17 cellular contexts compared by ENCODE assay signal in genomic region chr1:219805191-219805590, GRCh38.
A peak's percentile ranks its signal among the peaks of the same experiment; 100 is the strongest.
DNase-seq lines count a peak whose midpoint lies in the region; ATAC-seq and TF ChIP-seq lines count a peak whose summit lies in the region.
"Had no signal": no experiment of that assay in that cellular context is flagged by ENCODE, and none has a peak within 500 bp of the region (broad histone marks: within the 10 kb centered on the region; RNA-seq: fewer than 3 reads in every experiment).

No MANE protein-coding gene starts in this region.

- no peak overlapping the region for H3K4me3 ChIP-seq in breast epithelium
- H3K4me3 ChIP-seq: colonic mucosa, skin epidermis, upper lobe of left lung had no signal

- peak; percentile 31 for TF ChIP-seq CTCF in MCF 10A (IDR thresholded peaks at IDR 0.05; ENCODE audit: unreplicated experiment)
- TF ChIP-seq CTCF in breast epithelium (IDR thresholded peaks at IDR 0.05): no peak
- peak; percentile 14 for TF ChIP-seq CTCF in neural crest cell (conservative IDR thresholded peaks at IDR 0.05)

- peaks cover 38% of the 10 kb centered on the region for H3K27me3 Mint-ChIP-seq in MCF 10A (ENCODE audit: insufficient read depth, unreplicated experiment)
- no peaks in the 10 kb centered on the region for H3K27me3 Mint-ChIP-seq in neural crest cell (ENCODE audit: low read depth)

- no peak for TF ChIP-seq POLR2A in breast epithelium (IDR thresholded peaks at IDR 0.05)

- intact Hi-C loops in MCF 10A (cut with micrococcal nuclease) (loop anchor here (5.0 kb wide), 1 partner anchor 743 kb away; no protein-coding TSS in a partner anchor), breast epithelium (cut with DNase I; ENCODE audit: low total_unique reads) (no loop called here)

- H3K9me3 Mint-ChIP-seq in MCF 10A (ENCODE audit: unreplicated experiment) (no peaks in the 10 kb centered on the region), neural crest cell (peaks cover 10% of the 10 kb centered on the region)
- H3K9me3 Mint-ChIP-seq: activated T-helper 17 cell treated with anti-CD3 and anti-CD28 coated beads, Interleukin-2, amount 50 U/mL, for 72 hours had no signal

- POLR2A ChIA-PET in MCF 10A (lab: Yijun Ruan, JAX): no interaction called here

- CTCF ChIA-PET in MCF 10A (lab: Yijun Ruan, JAX): interaction anchor here (0.6 to 5.2 kb wide), 7 partner anchors 6 to 1477 kb away, joined by 3 to 45 read pairs (median 3); no protein-coding TSS in a partner anchor

- BruUV-seq in MCF 10A (replicated peaks; lab: Mats Ljungman, UMichigan): no TSS peak

- H3K36me3 Mint-ChIP-seq in MCF 10A (ENCODE audit: insufficient read depth, unreplicated experiment) (no peaks in the 10 kb centered on the region), neural crest cell (ENCODE audit: low read depth) (peaks cover 7% of the 10 kb centered on the region)
- H3K36me3 Mint-ChIP-seq: stimulated activated naive B cell treated with anti-CD40 and anti-IgM and Interleukin-4, amounts not matched to agents 10 μg/mL and 1 μg/mL and 100 μg/mL, for 72 hours had no signal

- no peaks in the 10 kb centered on the region for H3K27me3 ChIP-seq in breast epithelium
- H3K27me3 ChIP-seq: colonic mucosa, upper lobe of left lung had no signal

- H3K27ac ChIP-seq in breast epithelium: no peak overlapping the region
- H3K27ac ChIP-seq: colonic mucosa, KMS-11, skin epidermis, upper lobe of left lung had no signal

- ATAC-seq in SK-N-SH treated with all-trans-retinoic acid at 6 μM for 48 hours: peak; percentile 31; the same call in 2 of the 3 replicates
- ATAC-seq in GM19467 (IDR thresholded peaks at IDR 0.05; ENCODE audit: unreplicated experiment): no peak
- ATAC-seq: activated T-helper 17 cell treated with anti-CD3 and anti-CD28 coated beads, Interleukin-2, amount 50 U/mL, for 72 hours; esophagus mucosa; stimulated activated naive B cell treated with anti-CD40 and anti-IgM and Interleukin-4, amounts not matched to agents 10 μg/mL and 1 μg/mL and 100 μg/mL, for 72 hours had no signal

- no peaks in the 10 kb centered on the region for H3K4me1 ChIP-seq in breast epithelium
- H3K4me1 ChIP-seq: colonic mucosa, upper lobe of left lung had no signal

- H3K4me1 Mint-ChIP-seq in MCF 10A (ENCODE audit: insufficient read depth, unreplicated experiment): no peaks in the 10 kb centered on the region
- peaks cover 27% of the 10 kb centered on the region for H3K4me1 Mint-ChIP-seq in neural crest cell
- H3K4me1 Mint-ChIP-seq: activated T-helper 17 cell treated with anti-CD3 and anti-CD28 coated beads, Interleukin-2, amount 50 U/mL, for 72 hours; stimulated activated naive B cell treated with anti-CD40 and anti-IgM and Interleukin-4, amounts not matched to agents 10 μg/mL and 1 μg/mL and 100 μg/mL, for 72 hours had no signal

- H3K4me3 Mint-ChIP-seq in MCF 10A (ENCODE audit: unreplicated experiment): no peak overlapping the region
- H3K4me3 Mint-ChIP-seq in neural crest cell: no peak overlapping the region
- H3K4me3 Mint-ChIP-seq: activated T-helper 17 cell treated with anti-CD3 and anti-CD28 coated beads, Interleukin-2, amount 50 U/mL, for 72 hours; stimulated activated naive B cell treated with anti-CD40 and anti-IgM and Interleukin-4, amounts not matched to agents 10 μg/mL and 1 μg/mL and 100 μg/mL, for 72 hours had no signal

- no peaks in the 10 kb centered on the region for H3K36me3 ChIP-seq in breast epithelium
- H3K36me3 ChIP-seq: colonic mucosa, upper lobe of left lung had no signal

- no peak overlapping the region for H3K27ac Mint-ChIP-seq in MCF 10A (ENCODE audit: low read depth, unreplicated experiment)
- no peak overlapping the region for H3K27ac Mint-ChIP-seq in neural crest cell (ENCODE audit: unreplicated experiment)
- H3K27ac Mint-ChIP-seq: activated T-helper 17 cell treated with anti-CD3 and anti-CD28 coated beads, Interleukin-2, amount 50 U/mL, for 72 hours; stimulated activated naive B cell treated with anti-CD40 and anti-IgM and Interleukin-4, amounts not matched to agents 10 μg/mL and 1 μg/mL and 100 μg/mL, for 72 hours had no signal

- no peaks in the 10 kb centered on the region for H3K9me3 ChIP-seq in breast epithelium
- H3K9me3 ChIP-seq: colonic mucosa, upper lobe of left lung had no signal

- DNase-seq in MCF 10A (ENCODE audit: unreplicated experiment) (no peak), breast epithelium (ENCODE audit: low spot score in 2 of 2) (no peak), HT1080 (ENCODE audit: low read depth) (peak; percentile 41), neural crest cell (ENCODE audit: low read depth, low spot score) (no peak), T-helper 9 cell (no peak)
- no peak for DNase-seq in activated naive CD4-positive, alpha-beta T cell treated with Interleukin-2 at 50 U/mL for 16 hours
- DNase-seq: amniotic stem cell; colonic mucosa; EL; stimulated activated naive B cell treated with anti-CD40 and anti-IgM and Interleukin-4, amounts not matched to agents 10 μg/mL and 1 μg/mL and 100 μg/mL, for 72 hours; upper lobe of left lung had no signal

TF ChIP-seq in SK-N-SH treated with all-trans-retinoic acid at 6 μM for 48 hours, 23 proteins besides CTCF, POLR2A, EP300 and RAD21:
- TF ChIP-seq ZC3H10 (CRISPR knock-in tag; IDR thresholded peaks at IDR 0.05) (no peak), PPARA (CRISPR knock-in tag; IDR thresholded peaks at IDR 0.05; ENCODE audit: borderline replicate concordance) (no peak), ZFP3 (CRISPR knock-in tag; IDR thresholded peaks at IDR 0.05) (no peak), ZNF565 (CRISPR knock-in tag; conservative IDR thresholded peaks at IDR 0.05; ENCODE audit: low read depth) (no peak), ZNF70 (CRISPR knock-in tag; IDR thresholded peaks at IDR 0.05) (no peak), CSRNP3 (CRISPR knock-in tag; IDR thresholded peaks at IDR 0.05) (no peak), RARB (CRISPR knock-in tag; IDR thresholded peaks at IDR 0.05) (no peak), TCF4 (CRISPR knock-in tag; IDR thresholded peaks at IDR 0.05; ENCODE audit: borderline replicate concordance) (no peak), POU6F1 (CRISPR knock-in tag; IDR thresholded peaks at IDR 0.05; ENCODE audit: borderline replicate concordance, low read depth) (no peak), OSR1 (CRISPR knock-in tag; IDR thresholded peaks at IDR 0.05) (no peak), PATZ1 (CRISPR knock-in tag; IDR thresholded peaks at IDR 0.05; ENCODE audit: borderline replicate concordance) (no peak), SNAI2 (CRISPR knock-in tag; IDR thresholded peaks at IDR 0.05) (no peak), TOX (CRISPR knock-in tag; IDR thresholded peaks at IDR 0.05; ENCODE audit: borderline replicate concordance) (no peak)

Comparison
In these comparisons a context has a peak if more than half of its experiments do, and no peak if none do; other contexts are left out.
1. CTCF ChIP-seq: peak in MCF 10A (single experiment) and neural crest cell (single experiment); none in breast epithelium (0 of 3).